Comparison of ENCODE assay signal across 7 cellular contexts in genomic region chr16:85245307-85246172, GRCh38.
A peak's percentile ranks its signal among the peaks of the same experiment; 100 is the strongest.
DNase-seq lines count a peak whose midpoint lies in the region; TF ChIP-seq lines count a peak whose summit lies in the region.

No MANE protein-coding gene starts in this region.

- no peaks in the 10 kb centered on the region for H3K36me3 ChIP-seq in mammary epithelial cell (ENCODE audit: insufficient read depth, low read length)
- H3K36me3 ChIP-seq in kidney epithelial cell (ENCODE audit: control insufficient read depth, insufficient read depth, low read length) = no peaks in the 10 kb centered on the region

- no TSS peak for BruUV-seq in mammary epithelial cell (replicated peaks; lab: Mats Ljungman, UMichigan)

- no peaks in the 10 kb centered on the region for H4K20me1 ChIP-seq in mammary epithelial cell (ENCODE audit: insufficient read depth, low read length)

- H3K9ac ChIP-seq in mammary epithelial cell (ENCODE audit: insufficient read depth, low read length) = no peak overlapping the region

- in situ Hi-C loops in mammary epithelial cell (cut with MboI; ENCODE audit: low sequenced_read_pairs in 2 of 2) = no loop called here

- 21% methylated on average over 22 of the region's 24 CpGs for WGBS in mammary epithelial cell (ENCODE audit: low coverage, missing lambda C conversion rate)

- no peaks in the 10 kb centered on the region for H3K9me3 ChIP-seq in mammary epithelial cell (replicated peaks; ENCODE audit: insufficient read depth, low read length)

- no peaks in the 10 kb centered on the region for H3K4me1 ChIP-seq in mammary epithelial cell (ENCODE audit: insufficient read depth, low read length)

- H3K27me3 ChIP-seq in mammary epithelial cell (ENCODE audit: insufficient read depth, low read length) = no peaks in the 10 kb centered on the region
- H3K27me3 ChIP-seq in kidney epithelial cell (ENCODE audit: control insufficient read depth, insufficient read depth, low read length) = peaks cover 27% of the 10 kb centered on the region

- H3K27ac ChIP-seq in mammary epithelial cell (ENCODE audit: insufficient read depth, low read depth, low read length) = no peak overlapping the region

- H3K4me3 ChIP-seq in mammary epithelial cell (replicated peaks in 1 of 3; ENCODE audit: insufficient read depth in 1 of 3, low read depth in 2 of 3, low read length in 3 of 3) (no peak overlapping the region), kidney epithelial cell (ENCODE audit: low read depth, low read length) (no peak overlapping the region)

- DNase-seq in GM10266 (ENCODE audit: extremely low spot score) = peak; percentile 79
- DNase-seq in NCI-H1092 (lab: John Stamatoyannopoulos, UW) = peak; percentile 59
- DNase-seq in UCSD-AML1 (lab: John Stamatoyannopoulos, UW; ENCODE audit: unreplicated experiment) = peak; percentile 61
- DNase-seq in mammary epithelial cell = peak; percentile 38
- DNase-seq in kidney epithelial cell (ENCODE audit: low read depth) = no peak
- peak; percentile 14 to 36 for DNase-seq in stimulated activated CD4-positive, alpha-beta T cell treated with anti-CD3 and anti-CD28 coated beads, Interleukin-4, amount 100 ng/mL, for 48 hours (ENCODE audit: low read depth in 2 of 2)
- DNase-seq in cortex of kidney (lab: John Stamatoyannopoulos, UW) = no peak

- H3K79me2 ChIP-seq in mammary epithelial cell (ENCODE audit: insufficient read depth, low read length) = no peaks in the 10 kb centered on the region

- H2AFZ ChIP-seq in mammary epithelial cell (ENCODE audit: low read depth, low read length) = no peak overlapping the region

- intact Hi-C loops in mammary epithelial cell (cut with micrococcal nuclease) = loop anchor here (1.0 to 5.0 kb wide), 2 partner anchors 73 to 130 kb away; no protein-coding TSS in a partner anchor

- peak; percentile 87 for TF ChIP-seq CTCF in GM10266 (IDR thresholded peaks at IDR 0.05; ENCODE audit: control insufficient read depth, insufficient read depth, low read depth, missing control alignments)
- TF ChIP-seq CTCF in mammary epithelial cell (conservative IDR thresholded peaks at IDR 0.05 in 1 of 2, IDR thresholded peaks at IDR 0.05 in 1 of 2; ENCODE audit: extremely low read depth in 1 of 2, insufficient read depth in 1 of 2, low read depth in 1 of 2, low read length in 2 of 2) = peak; percentile 60 to 92
- peak; percentile 91 for TF ChIP-seq CTCF in kidney epithelial cell (IDR thresholded peaks at IDR 0.05; ENCODE audit: insufficient read depth, low read length, poor library complexity, severe bottlenecking)

- H3K4me2 ChIP-seq in mammary epithelial cell (ENCODE audit: insufficient read depth, low read depth, low read length) = no peak overlapping the region

- dilution Hi-C loops in mammary epithelial cell (cut with HindIII; ENCODE audit: low sequenced_read_pairs) = loop anchor here (5.0 kb wide), 2 partner anchors 37 to 87 kb away; no protein-coding TSS in a partner anchor

- CTCF ChIA-PET in mammary epithelial cell (lab: Charles Lee; ENCODE audit: low non-redundant PET) = no interaction called here

Comparison
In these comparisons a context has a peak if more than half of its experiments do, and no peak if none do; other contexts are left out.
1. DNase-seq: peak in GM10266 (single experiment), NCI-H1092 (single experiment), UCSD-AML1 (single experiment), mammary epithelial cell (single experiment) and stimulated activated CD4-positive, alpha-beta T cell treated with anti-CD3 and anti-CD28 coated beads, Interleukin-4, amount 100 ng/mL, for 48 hours (2 of 2); none in kidney epithelial cell (single experiment) and cortex of kidney (single experiment).
2. Peak in every context shown above with its lines, with median percentiles within 50 percentile points of each other: CTCF ChIP-seq.